ENCODE assay signal across 1 cellular context in genomic region chr3:4533489-4534443, GRCh38.
TF ChIP-seq lines count a peak whose summit lies in the region.

No MANE protein-coding gene starts in this region.

TF ChIP-seq in GM23338, 12 proteins besides CTCF, POLR2A, EP300 and RAD21 (continued from another document):
- no peak for TF ChIP-seq STAT1 (IDR thresholded peaks at IDR 0.05; ENCODE audit: unreplicated experiment)
- no peak for TF ChIP-seq JUNB (IDR thresholded peaks at IDR 0.05; ENCODE audit: unreplicated experiment)
